In genomic region chr11:110046759-110047386, GRCh38 we compare ENCODE assay signal across 1 cellular context.
TF ChIP-seq lines count a peak whose summit lies in the region.

No MANE protein-coding gene starts in this region.

TF ChIP-seq in K562, 482 proteins besides CTCF, POLR2A, EP300 and RAD21:
- no peak for TF ChIP-seq MTA2 (IDR thresholded peaks at IDR 0.05; ENCODE audit: low read depth)
TF ChIP-seq in K562: peak in this region for 0.
